In the genomic region with DNA sequence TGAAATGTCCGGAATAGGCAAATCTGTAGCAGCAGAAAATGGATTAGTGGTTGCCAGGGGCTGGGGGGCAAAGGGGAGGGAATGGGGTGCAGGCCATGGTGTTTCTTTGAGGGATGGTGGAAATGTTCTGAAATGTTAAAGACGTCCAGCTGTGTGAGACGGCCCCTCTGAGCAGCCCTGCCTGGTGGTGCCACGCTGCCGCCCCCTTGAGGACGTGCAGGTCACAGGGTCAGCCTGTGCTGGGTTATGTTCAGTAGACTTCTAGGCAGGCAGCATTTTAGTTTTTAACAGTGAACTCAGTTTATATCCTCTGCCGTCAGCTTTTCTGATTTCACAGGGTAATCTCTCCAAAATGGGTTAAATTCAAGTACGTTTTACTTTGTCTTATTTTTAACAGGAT, we compare ENCODE assay signal across 8 cellular contexts. TPM values are rescaled to one million over a fixed set of nuclear protein-coding genes. Genes with fewer than 3 reads are reported as not detected.
DNase-seq lines count a peak whose midpoint lies in the region; ATAC-seq and FAIRE-seq lines count a peak whose summit lies in the region.

No MANE protein-coding gene starts in this region.

- H3K27ac Mint-ChIP-seq in central memory CD8-positive, alpha-beta T cell (ENCODE audit: low read depth), result peak overlapping the region; percentile 95

- peaks cover 54% of the 10 kb centered on the region for H3K36me3 Mint-ChIP-seq in central memory CD8-positive, alpha-beta T cell (ENCODE audit: insufficient read depth)

- no peaks in the 10 kb centered on the region for H3K27me3 Mint-ChIP-seq in central memory CD8-positive, alpha-beta T cell

- peak overlapping the region; percentile 16 for H3K4me3 Mint-ChIP-seq in central memory CD8-positive, alpha-beta T cell

- no peak for ATAC-seq in central memory CD8-positive, alpha-beta T cell (replicated peaks; ENCODE audit: extremely low read depth, poor library complexity, severe bottlenecking)
- no peak for ATAC-seq in GM19328 (IDR thresholded peaks at IDR 0.05; ENCODE audit: unreplicated experiment)

- peak; percentile 33 for FAIRE-seq in GM19239 (lab: Jason Lieb, UNC)

- DNase-seq in GM19239 (ENCODE audit: insufficient read length, low spot score), result no peak
- peak; percentile 56 for DNase-seq in SK-MEL-5 (ENCODE audit: low read depth, low spot score)
- no peak for DNase-seq in central memory CD8-positive, alpha-beta T cell (ENCODE audit: low spot score in 2 of 2)
- DNase-seq in stimulated activated CD4-positive, alpha-beta T cell treated with anti-CD3 and anti-CD28 coated beads, Interleukin-4, amount 100 ng/mL, for 48 hours (ENCODE audit: low read depth in 2 of 2), result peak; percentile 42 to 48
- DNase-seq in DMS79 treated with DMSO at 0.1 percent for 48 hours (lab: John Stamatoyannopoulos, UW), result no peak
- no peak for DNase-seq in amygdala (lab: John Stamatoyannopoulos, UW)
- DNase-seq in cerebellum (ENCODE audit: low spot score), result no peak

- no peaks in the 10 kb centered on the region for H3K9me3 Mint-ChIP-seq in central memory CD8-positive, alpha-beta T cell

- peaks cover 43% of the 10 kb centered on the region for H3K4me1 Mint-ChIP-seq in central memory CD8-positive, alpha-beta T cell

- in situ Hi-C loops in SK-MEL-5 (cut with HindIII; ENCODE audit: low pct_unique_long_range_greater_than_20kb, low sequenced_read_pairs), result no loop called here

RNA-seq across cellular contexts. Expression of a gene that starts 9.4 kb away (rescaled TPM):
- total RNA-seq in SK-MEL-5 (2014; rRNA removed; shearing (Covaris generic)), result 73.4 and 80.6 TPM in 2 replicates
- 63.4 and 69.1 TPM in 2 replicates for polyA plus RNA-seq in SK-MEL-5 (2015; cell fraction: cytosol; rRNA removed)
- 53.9 and 59.9 TPM in 2 replicates for polyA plus RNA-seq in SK-MEL-5 (2015; cell fraction: nucleus; rRNA removed)
- total RNA-seq in cerebellum, result 29.6 TPM

RNA-seq across cellular contexts. Expression of a gene that starts 58.8 kb away (rescaled TPM):
- not detected in 2 replicates for total RNA-seq in SK-MEL-5 (2014; rRNA removed; shearing (Covaris generic))
- not detected in 2 replicates for polyA plus RNA-seq in SK-MEL-5 (2015; cell fraction: cytosol; rRNA removed)
- polyA plus RNA-seq in SK-MEL-5 (2015; cell fraction: nucleus; rRNA removed), result 0.58 TPM in 1 of 2 replicates, not detected in the other
- 33.8 TPM for total RNA-seq in cerebellum

Comparison
In these comparisons a context has a peak if more than half of its experiments do, and no peak if none do; other contexts are left out.
1. DNase-seq: peak in SK-MEL-5 (single experiment) and stimulated activated CD4-positive, alpha-beta T cell treated with anti-CD3 and anti-CD28 coated beads, Interleukin-4, amount 100 ng/mL, for 48 hours (2 of 2); none in GM19239 (single experiment), central memory CD8-positive, alpha-beta T cell (0 of 2), DMS79 treated with DMSO at 0.1 percent for 48 hours (single experiment), amygdala (0 of 56) and cerebellum (single experiment).
2. RNA of a gene that starts 58.8 kb away (total RNA-seq): 33.8 TPM in cerebellum (single experiment); not detected in SK-MEL-5; every median in the first group is over 10 times any median in the second.